In the genomic region with DNA sequence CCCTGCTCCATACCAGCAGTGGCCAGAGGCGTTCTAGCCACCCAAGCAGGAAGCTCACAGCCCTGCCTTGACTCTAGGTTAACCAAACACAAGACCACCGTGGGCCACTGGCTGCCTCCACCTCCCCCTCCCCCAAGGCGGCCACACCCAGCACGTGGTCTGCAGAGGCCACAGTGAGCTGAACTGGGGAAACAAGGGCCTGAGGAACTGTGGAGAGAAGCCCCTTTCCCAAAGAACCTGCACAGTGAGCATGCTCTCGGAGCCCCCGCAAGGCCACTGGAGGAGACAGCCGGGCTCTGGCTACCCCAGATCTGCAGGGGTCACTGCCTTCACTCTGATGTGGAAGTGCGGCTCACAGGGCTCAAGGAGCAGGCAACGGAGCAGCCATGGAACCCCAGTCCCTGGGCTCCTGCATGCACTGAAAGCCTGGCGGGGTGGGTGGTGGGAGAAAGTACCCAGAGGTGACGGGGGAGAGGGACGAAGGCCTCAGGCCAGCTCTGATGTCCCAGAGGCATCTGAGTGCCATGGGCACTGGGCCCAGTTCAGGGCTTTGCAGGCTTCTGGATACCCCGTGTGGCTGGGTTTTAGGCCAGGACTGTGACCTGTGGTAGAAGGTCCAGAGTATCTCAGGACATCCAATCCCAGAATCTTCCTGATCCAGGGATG, we compare ENCODE assay signal across 15 cellular contexts.
"Had no signal": no experiment of that assay in that cellular context is flagged by ENCODE, and none has a peak within 500 bp of the region (broad histone marks: within the 10 kb centered on the region; RNA-seq: fewer than 3 reads in every experiment).

No MANE protein-coding gene starts in this region.

- H3K9me3 Mint-ChIP-seq: brain had no signal

- H3K4me1 Mint-ChIP-seq: brain had no signal

- DNase-seq: activated CD4-positive, alpha-beta memory T cell treated with anti-CD3 and anti-CD28 coated beads for 36 hours; activated CD4-positive, CD25-positive, alpha-beta regulatory T cell treated with anti-CD3 and anti-CD28 coated beads, Interleukin-2, amount 50 U/mL, for 72 hours; amygdala; foreskin keratinocyte; left ventricle myocardium inferior; SJCRH30; stimulated activated CD4-positive, alpha-beta T cell treated with anti-CD3 and anti-CD28 coated beads, Interleukin-12 subunit alpha, Interleukin-12 subunit beta, amount 100 ng/mL, for 4 hours; stimulated activated naive CD4-positive, alpha-beta T cell treated with Interleukin-2 at 50 U/mL for 16 hours had no signal

- H3K9me3 ChIP-seq: left ventricle myocardium inferior, neutrophil, SJCRH30, uterus had no signal

- H3K27me3 ChIP-seq: dorsolateral prefrontal cortex, foreskin keratinocyte, neutrophil, SJCRH30, uterus had no signal

- H3K4me1 ChIP-seq: foreskin keratinocyte, left ventricle myocardium inferior, SJCRH30, uterus had no signal

- H3K4me3 Mint-ChIP-seq: activated CD4-positive, alpha-beta memory T cell treated with anti-CD3 and anti-CD28 coated beads for 36 hours; activated naive CD8-positive, alpha-beta T cell; brain; T-helper 2 cell treated with Interferon-gamma antibody and Interleukin-4, amounts not matched to agents 5 μg/mL and 100 μg/mL, for 36 hours had no signal

- H3K27me3 Mint-ChIP-seq: activated CD4-positive, alpha-beta memory T cell treated with anti-CD3 and anti-CD28 coated beads for 36 hours; activated naive CD8-positive, alpha-beta T cell had no signal

- H3K27ac ChIP-seq: dorsolateral prefrontal cortex, foreskin keratinocyte, left ventricle myocardium inferior, neutrophil, SJCRH30, uterus had no signal

- ATAC-seq: foreskin keratinocyte had no signal

- H3K27ac Mint-ChIP-seq: activated CD4-positive, alpha-beta memory T cell treated with anti-CD3 and anti-CD28 coated beads for 36 hours; activated naive CD8-positive, alpha-beta T cell; brain; progenitor cell of endocrine pancreas; T-helper 2 cell treated with Interferon-gamma antibody and Interleukin-4, amounts not matched to agents 5 μg/mL and 100 μg/mL, for 36 hours had no signal

- H3K36me3 ChIP-seq: neutrophil, SJCRH30, uterus had no signal

- H3K4me3 ChIP-seq: dorsolateral prefrontal cortex, left ventricle myocardium inferior, SJCRH30, uterus had no signal
